In genomic region chr2:112793449-112793978, GRCh38 we compare ENCODE assay signal across 1 cellular context.
TF ChIP-seq lines count a peak whose summit lies in the region.

No MANE protein-coding gene starts in this region.

TF ChIP-seq in WTC11, 78 proteins besides CTCF, POLR2A, EP300 and RAD21 (continued from another document):
- TF ChIP-seq ZSCAN18 (CRISPR knock-in tag; IDR thresholded peaks at IDR 0.05) (no peak), ZMAT4 (CRISPR knock-in tag; IDR thresholded peaks at IDR 0.05) (no peak), ZNF532 (CRISPR knock-in tag; IDR thresholded peaks at IDR 0.05; ENCODE audit: borderline replicate concordance) (no peak), MYBL2 (CRISPR knock-in tag; IDR thresholded peaks at IDR 0.05) (no peak), ZNF219 (CRISPR knock-in tag; IDR thresholded peaks at IDR 0.05; ENCODE audit: borderline replicate concordance) (no peak), ERG (CRISPR knock-in tag; IDR thresholded peaks at IDR 0.05) (no peak), HMGXB4 (CRISPR knock-in tag; IDR thresholded peaks at IDR 0.05) (no peak), RORB (CRISPR knock-in tag; IDR thresholded peaks at IDR 0.05) (no peak), ATF3 (CRISPR knock-in tag; conservative IDR thresholded peaks at IDR 0.05) (no peak), USF1 (CRISPR knock-in tag; IDR thresholded peaks at IDR 0.05) (no peak), TEAD4 (CRISPR knock-in tag; IDR thresholded peaks at IDR 0.05) (no peak), ZNF121 (CRISPR knock-in tag; IDR thresholded peaks at IDR 0.05) (no peak)
TF ChIP-seq in WTC11: peak in this region for 0.
